In genomic region chr19:1019980-1020867, GRCh38 we compare ENCODE assay signal across 6 cellular contexts. TPM values are rescaled to one million over a fixed set of nuclear protein-coding genes. Genes with fewer than 3 reads are reported as not detected.
DNase-seq lines count a peak whose midpoint lies in the region; FAIRE-seq and TF ChIP-seq lines count a peak whose summit lies in the region.

No MANE protein-coding gene starts in this region.

- H3K27me3 ChIP-seq in breast epithelium (no peaks in the 10 kb centered on the region), neuron (ENCODE audit: insufficient read depth, low read length) (no peaks in the 10 kb centered on the region)

- peaks cover 42% of the 10 kb centered on the region for H3K36me3 ChIP-seq in KOPT-K1 (ENCODE audit: insufficient read depth, low read length)
- H3K36me3 ChIP-seq in breast epithelium: no peaks in the 10 kb centered on the region
- peaks cover 4% of the 10 kb centered on the region for H3K36me3 ChIP-seq in neuron (ENCODE audit: insufficient read depth, low read length)

- H3K9me3 ChIP-seq in KOPT-K1 (ENCODE audit: insufficient read depth, low read length, poor library complexity, severe bottlenecking) (no peaks in the 10 kb centered on the region), breast epithelium (no peaks in the 10 kb centered on the region), neuron (ENCODE audit: low read length) (no peaks in the 10 kb centered on the region)

- H3K4me1 ChIP-seq in breast epithelium (peaks cover 16 to 46% of the 10 kb centered on the region in 2 donors), neuron (ENCODE audit: insufficient read depth, low read length) (peaks cover 43% of the 10 kb centered on the region)

- DNase-seq in breast epithelium (ENCODE audit: low spot score in 2 of 2): no peak
- no peak for DNase-seq in GM12892 (ENCODE audit: insufficient read length)
- DNase-seq in hepatic stellate cell (ENCODE audit: low spot score): no peak
- no peak for DNase-seq in KBM-7

- H3K27ac ChIP-seq in KOPT-K1 (ENCODE audit: low read depth, low read length, poor library complexity, severe bottlenecking): peak overlapping the region; percentile 76
- peak overlapping the region; percentile 96 for H3K27ac ChIP-seq in breast epithelium

- no peak for FAIRE-seq in GM12892 (lab: Jason Lieb, UNC)

- H3K4me3 ChIP-seq in breast epithelium (peak overlapping the region; percentile 92 to 97 (median 93)), neuron (ENCODE audit: low read length) (peak overlapping the region; percentile 74)

- H2AFZ ChIP-seq in neuron (ENCODE audit: low read depth, low read length): no peak overlapping the region

- in situ Hi-C loops in KBM-7 (cut with MboI; ENCODE audit: low pct_unique_long_range_greater_than_20kb, low sequenced_read_pairs): no loop called here

- TF ChIP-seq POLR2A in breast epithelium (IDR thresholded peaks at IDR 0.05): no peak
- TF ChIP-seq POLR2A in GM12892 (IDR thresholded peaks at IDR 0.05; ENCODE audit: low read depth, low read length): no peak; the same call in 1 of the 2 replicates

- no peak for TF ChIP-seq CTCF in breast epithelium (IDR thresholded peaks at IDR 0.05)

- intact Hi-C loops in breast epithelium (cut with DNase I; ENCODE audit: low total_unique reads): loop anchor here (10.0 kb wide), 1 partner anchor 205 kb away; no protein-coding TSS in a partner anchor

RNA-seq across cellular contexts. Expression of gene TMEM259, which starts 0.7 kb away (rescaled TPM):
- total RNA-seq in breast epithelium: 100 to 1,000 TPM; 112 to 156 (median 153) TPM
- polyA plus RNA-seq in GM12892 (2012; ENCODE audit: missing spikeins): 31.4 TPM

RNA-seq across cellular contexts. Expression of gene RNU6-2, which starts 1.1 kb away (rescaled TPM):
- total RNA-seq in breast epithelium: not detected
- polyA plus RNA-seq in GM12892 (2012; ENCODE audit: missing spikeins): not detected

RNA-seq across cellular contexts. Expression of gene CNN2, which starts 6.2 kb away (rescaled TPM):
- 10 to 100 TPM; 70.4 to 74.1 (median 70.7) TPM for total RNA-seq in breast epithelium
- polyA plus RNA-seq in GM12892 (2012; ENCODE audit: missing spikeins): 68.4 TPM

RNA-seq across cellular contexts. Expression of gene ABCA7, which starts 19.7 kb away (rescaled TPM):
- 10 to 100 TPM in 2 of 3 donors, 1 to 10 TPM in 1; 8.0 to 31.8 (median 26.5) TPM for total RNA-seq in breast epithelium
- 6.9 TPM for polyA plus RNA-seq in GM12892 (2012; ENCODE audit: missing spikeins)

RNA-seq across cellular contexts. Expression of gene GRIN3B, which starts 20.0 kb away (rescaled TPM):
- 1 to 10 TPM in 1 of 3 donors, not detected in 2; 2.6 TPM for total RNA-seq in breast epithelium
- not detected for polyA plus RNA-seq in GM12892 (2012; ENCODE audit: missing spikeins)
